ENCODE assay signal across 9 cellular contexts in genomic region chr2:235746257-235746934, GRCh38.
A peak's percentile ranks its signal among the peaks of the same experiment; 100 is the strongest.
DNase-seq lines count a peak whose midpoint lies in the region; TF ChIP-seq lines count a peak whose summit lies in the region.
"Had no signal": no experiment of that assay in that cellular context is flagged by ENCODE, and none has a peak within 500 bp of the region (broad histone marks: within the 10 kb centered on the region; RNA-seq: fewer than 3 reads in every experiment).

No MANE protein-coding gene starts in this region.

- CTCF ChIA-PET in A673 (lab: Charles Lee) (interaction anchor here (0.5 to 1.6 kb wide), 20 partner anchors 12 to 1250 kb away, joined by 3 to 34 read pairs (median 4); no protein-coding TSS in a partner anchor), OCI-LY7 (lab: Charles Lee; ENCODE audit: unreplicated experiment) (interaction anchor here (0.6 to 1.1 kb wide), 2 partner anchors 151 kb away, joined by 3 to 4 read pairs; no protein-coding TSS in a partner anchor)
- CTCF ChIA-PET in activated naive CD4-positive, alpha-beta T cell treated with anti-CD3 and anti-CD28 coated beads for 36 hours (lab: Charles Lee) = interaction anchor here (0.5 to 2.7 kb wide), 17 partner anchors 9 to 1476 kb away, joined by 3 to 52 read pairs (median 3); no protein-coding TSS in a partner anchor

- H3K36me3 Mint-ChIP-seq in activated naive CD4-positive, alpha-beta T cell treated with anti-CD3 and anti-CD28 coated beads for 36 hours (ENCODE audit: low read depth) = no peaks in the 10 kb centered on the region

- peak; percentile 89 for TF ChIP-seq CTCF in A673 (conservative IDR thresholded peaks at IDR 0.05; ENCODE audit: low read depth, low read length)
- peak; percentile 84 for TF ChIP-seq CTCF in GM12873 (IDR thresholded peaks at IDR 0.05; ENCODE audit: insufficient read depth, low read depth, low read length, missing control alignments)
- peak; percentile 84 for TF ChIP-seq CTCF in OCI-LY7 (conservative IDR thresholded peaks at IDR 0.05; ENCODE audit: low read length)
- peak; percentile 73 for TF ChIP-seq CTCF in parathyroid adenoma (IDR thresholded peaks at IDR 0.05)

- H3K9me2 ChIP-seq in OCI-LY7 (ENCODE audit: insufficient read depth, low read length) = no peaks in the 10 kb centered on the region

- no peak overlapping the region for H3K4me3 Mint-ChIP-seq in activated naive CD4-positive, alpha-beta T cell treated with anti-CD3 and anti-CD28 coated beads for 36 hours

- H3K9me3 Mint-ChIP-seq in activated naive CD4-positive, alpha-beta T cell treated with anti-CD3 and anti-CD28 coated beads for 36 hours = no peaks in the 10 kb centered on the region

- H3K27me3 ChIP-seq in A673 (replicated peaks; ENCODE audit: insufficient read depth, low read depth, low read length, poor library complexity) = no peaks in the 10 kb centered on the region
- no peaks in the 10 kb centered on the region for H3K27me3 ChIP-seq in parathyroid adenoma (ENCODE audit: control insufficient read depth, insufficient read depth, low read length)

- H3K27ac ChIP-seq in A673 (ENCODE audit: low read depth, low read length, poor library complexity, severe bottlenecking) = no peak overlapping the region
- H3K27ac ChIP-seq in OCI-LY7 (ENCODE audit: low read depth, low read length, poor library complexity, severe bottlenecking) = no peak overlapping the region
- no peak overlapping the region for H3K27ac ChIP-seq in parathyroid adenoma
- H3K27ac ChIP-seq: skin epidermis had no signal

- H3K4me1 Mint-ChIP-seq in activated naive CD4-positive, alpha-beta T cell treated with anti-CD3 and anti-CD28 coated beads for 36 hours (ENCODE audit: low read depth) = no peaks in the 10 kb centered on the region

- intact Hi-C loops in A673 (cut with micrococcal nuclease; ENCODE audit: unreplicated experiment) = loop anchor here (1.0 to 10.0 kb wide), 3 partner anchors 151 to 1192 kb away; no protein-coding TSS in a partner anchor
- intact Hi-C loops in OCI-LY7 (cut with micrococcal nuclease; ENCODE audit: unreplicated experiment) = loop anchor here (1.0 kb wide), 1 partner anchor 151 kb away; no protein-coding TSS in a partner anchor
- intact Hi-C loops in activated naive CD4-positive, alpha-beta T cell treated with anti-CD3 and anti-CD28 coated beads for 36 hours (cut with micrococcal nuclease) = loop anchor here (1.0 kb wide), 3 partner anchors 151 to 1196 kb away; no protein-coding TSS in a partner anchor

- BruUV-seq in A673 (replicated peaks; lab: Mats Ljungman, UMichigan) (no TSS peak), OCI-LY7 (replicated peaks; lab: Mats Ljungman, UMichigan) (no TSS peak)

- peaks cover 9% of the 10 kb centered on the region for H3K27me3 Mint-ChIP-seq in activated naive CD4-positive, alpha-beta T cell treated with anti-CD3 and anti-CD28 coated beads for 36 hours (ENCODE audit: low read depth)

- H3K36me3 ChIP-seq in A673 (ENCODE audit: insufficient read depth, low read length, poor library complexity, severe bottlenecking) (no peaks in the 10 kb centered on the region), OCI-LY7 (ENCODE audit: insufficient read depth, low read length) (no peaks in the 10 kb centered on the region), parathyroid adenoma (ENCODE audit: control insufficient read depth, insufficient read depth, low read length) (no peaks in the 10 kb centered on the region)

- H4K20me1 ChIP-seq in OCI-LY7 (ENCODE audit: insufficient read depth, low read length) = no peaks in the 10 kb centered on the region

- no peaks in the 10 kb centered on the region for H3K9me3 ChIP-seq in A673 (ENCODE audit: low read depth, low read length, poor library complexity, severe bottlenecking)
- H3K9me3 ChIP-seq in OCI-LY7 (ENCODE audit: low read length) = no peaks in the 10 kb centered on the region
- no peaks in the 10 kb centered on the region for H3K9me3 ChIP-seq in parathyroid adenoma (ENCODE audit: control insufficient read depth, low read length)

- H3K4me1 ChIP-seq in A673 (ENCODE audit: insufficient read depth, low read length, poor library complexity, severe bottlenecking) = peaks cover 7% of the 10 kb centered on the region
- H3K4me1 ChIP-seq in OCI-LY7 (ENCODE audit: insufficient read depth, low read length, poor library complexity, severe bottlenecking) = no peaks in the 10 kb centered on the region
- H3K4me1 ChIP-seq in parathyroid adenoma = no peaks in the 10 kb centered on the region

- no peak overlapping the region for H2AFZ ChIP-seq in OCI-LY7 (ENCODE audit: low read length)
- no peak overlapping the region for H2AFZ ChIP-seq in parathyroid adenoma

- H3K27ac Mint-ChIP-seq in activated naive CD4-positive, alpha-beta T cell treated with anti-CD3 and anti-CD28 coated beads for 36 hours = no peak overlapping the region

- POLR2A ChIA-PET in A673 (lab: Charles Lee; ENCODE audit: low non-redundant PET) = interaction anchor here (0.5 to 0.7 kb wide), 3 partner anchors 195 to 1500 kb away, joined by 3 to 7 read pairs (median 6); no protein-coding TSS in a partner anchor
- POLR2A ChIA-PET in OCI-LY7 (lab: Charles Lee) = interaction anchor here (0.7 to 0.8 kb wide), 2 partner anchors 10 to 150 kb away, joined by 3 read pairs; no protein-coding TSS in a partner anchor

- no peaks in the 10 kb centered on the region for H3K79me2 ChIP-seq in OCI-LY7 (ENCODE audit: insufficient read depth, low read depth, low read length)
- no peaks in the 10 kb centered on the region for H3K79me2 ChIP-seq in parathyroid adenoma

- no peak overlapping the region for H3K4me3 ChIP-seq in A673 (ENCODE audit: low read depth, low read length, poor library complexity, severe bottlenecking)
- no peak overlapping the region for H3K4me3 ChIP-seq in OCI-LY7 (ENCODE audit: low read depth, low read length, poor library complexity, severe bottlenecking)
- H3K4me3 ChIP-seq in parathyroid adenoma (ENCODE audit: low read depth, low read length) = no peak overlapping the region
- H3K4me3 ChIP-seq: skin epidermis had no signal

- H3K4me2 ChIP-seq in OCI-LY7 (ENCODE audit: low read length) (no peak overlapping the region), parathyroid adenoma (ENCODE audit: low read length) (no peak overlapping the region)

- H3K9ac ChIP-seq in parathyroid adenoma = no peak overlapping the region

- DNase-seq in A673 (ENCODE audit: low spot score) (peak; percentile 84), HuH-7 (ENCODE audit: low spot score) (peak; percentile 81), OCI-LY7 (ENCODE audit: low spot score) (peak; percentile 71), glomerular visceral epithelial cell (ENCODE audit: extremely low spot score) (peak; percentile 81)
- peak; percentile 75 for DNase-seq in activated naive CD4-positive, alpha-beta T cell treated with anti-CD3 and anti-CD28 coated beads for 36 hours
- DNase-seq in NK-92 treated with Interleukin-12 subunit alpha and Interleukin-12 subunit beta, amount 100 ng/mL, for 24 hours (lab: John Stamatoyannopoulos, UW) = no peak
